In the genomic region with DNA sequence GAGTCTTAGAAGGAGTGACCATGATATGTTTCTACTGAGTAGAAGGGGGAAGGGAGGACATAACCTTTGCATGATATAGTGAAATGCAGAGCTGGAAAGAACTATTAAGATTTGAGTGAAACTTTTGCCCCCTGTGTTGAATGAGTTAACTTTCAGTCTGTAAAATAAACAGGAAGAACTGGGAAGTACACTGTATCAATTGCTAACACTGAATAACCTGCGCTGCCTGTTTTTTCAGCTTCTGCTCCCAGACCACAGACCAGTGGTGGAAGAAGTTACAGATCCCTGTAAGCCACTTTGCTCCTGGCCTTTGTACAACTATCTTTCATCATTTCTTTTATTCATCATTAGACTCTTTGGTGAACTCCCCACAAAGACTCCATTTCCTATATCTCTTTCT, we compare ENCODE assay signal across 1 cellular context.
TF ChIP-seq lines count a peak whose summit lies in the region.

No MANE protein-coding gene starts in this region.

TF ChIP-seq in IMR-90, 13 proteins besides CTCF, POLR2A, EP300 and RAD21:
- no peak for TF ChIP-seq FOS (IDR thresholded peaks at IDR 0.05; ENCODE audit: low read depth, low read length)
- TF ChIP-seq MAFK (IDR thresholded peaks at IDR 0.05; ENCODE audit: low read depth, low read length) = no peak
- no peak for TF ChIP-seq USF2 (IDR thresholded peaks at IDR 0.05; ENCODE audit: low read depth, low read length)
- TF ChIP-seq CEBPB (IDR thresholded peaks at IDR 0.05; ENCODE audit: low read depth, low read length) = no peak
- no peak for TF ChIP-seq RCOR1 (IDR thresholded peaks at IDR 0.05; ENCODE audit: insufficient replicate concordance, low read length)
- no peak for TF ChIP-seq ELK1 (IDR thresholded peaks at IDR 0.05; ENCODE audit: borderline replicate concordance, low read depth, low read length)
- TF ChIP-seq MXI1 (IDR thresholded peaks at IDR 0.05; ENCODE audit: borderline replicate concordance, low read depth, low read length) = no peak
- no peak for TF ChIP-seq BHLHE40 (IDR thresholded peaks at IDR 0.05; ENCODE audit: low read depth, low read length)
- no peak for TF ChIP-seq RFX5 (IDR thresholded peaks at IDR 0.05; ENCODE audit: low read depth, low read length)
- TF ChIP-seq SMC3 (IDR thresholded peaks at IDR 0.05; ENCODE audit: low read depth, low read length) = no peak
- TF ChIP-seq NFE2L2 (IDR thresholded peaks at IDR 0.05; ENCODE audit: low read depth, low read length) = no peak
- no peak for TF ChIP-seq MAZ (IDR thresholded peaks at IDR 0.05; ENCODE audit: borderline replicate concordance, low read depth, low read length)
- TF ChIP-seq CHD1 (IDR thresholded peaks at IDR 0.05; ENCODE audit: low read depth, low read length) = no peak
TF ChIP-seq in IMR-90: peak in this region for 0.
